Comparison of ENCODE assay signal across 20 cellular contexts in genomic region chr2:42838133-42838532, GRCh38.
"Had no signal": no experiment of that assay in that cellular context is flagged by ENCODE, and none has a peak within 500 bp of the region (broad histone marks: within the 10 kb centered on the region; RNA-seq: fewer than 3 reads in every experiment).

No MANE protein-coding gene starts in this region.

- H3K36me3 ChIP-seq: esophagus squamous epithelium, gastroesophageal sphincter, prostate gland, right lobe of liver, thoracic aorta, transverse colon had no signal

- H3K27ac ChIP-seq: esophagus squamous epithelium, gastroesophageal sphincter, parathyroid adenoma, prostate gland, right lobe of liver, thoracic aorta, transverse colon had no signal

- H3K4me3 ChIP-seq: esophagus squamous epithelium, gastroesophageal sphincter, lung, prostate gland, right lobe of liver, thoracic aorta, transverse colon had no signal

- DNase-seq: cerebellar nuclear complex; effector memory CD8-positive, alpha-beta T cell; esophagus squamous epithelium; foreskin fibroblast; glutamatergic neuron; left ventricle myocardium superior; mesenchymal stem cell; naive B cell; occipital lobe; stimulated activated CD4-positive, alpha-beta T cell treated with anti-CD3 and anti-CD28 coated beads, Interleukin-4, amount 100 ng/mL, for 1 hour; stimulated activated CD8-positive, alpha-beta memory T cell treated with anti-CD3 and anti-CD28 coated beads, Interleukin-4, amount 100 ng/mL, for 48 hours; stimulated activated naive CD8-positive, alpha-beta T cell treated with anti-CD3 and anti-CD28 coated beads, Interleukin-15, Interleukin-2, amounts not matched to agents 100 U/mL and 50 U/mL, for 24 hours; transverse colon had no signal

- FAIRE-seq: colon had no signal

- H3K4me1 ChIP-seq: parathyroid adenoma, prostate gland, right lobe of liver had no signal

- H3K27me3 ChIP-seq: esophagus squamous epithelium, gastroesophageal sphincter, right lobe of liver, transverse colon had no signal

- H3K9me3 ChIP-seq: esophagus squamous epithelium, gastroesophageal sphincter, prostate gland, right lobe of liver, thoracic aorta, transverse colon had no signal
